2 cellular contexts compared by ENCODE assay signal in the genomic region with DNA sequence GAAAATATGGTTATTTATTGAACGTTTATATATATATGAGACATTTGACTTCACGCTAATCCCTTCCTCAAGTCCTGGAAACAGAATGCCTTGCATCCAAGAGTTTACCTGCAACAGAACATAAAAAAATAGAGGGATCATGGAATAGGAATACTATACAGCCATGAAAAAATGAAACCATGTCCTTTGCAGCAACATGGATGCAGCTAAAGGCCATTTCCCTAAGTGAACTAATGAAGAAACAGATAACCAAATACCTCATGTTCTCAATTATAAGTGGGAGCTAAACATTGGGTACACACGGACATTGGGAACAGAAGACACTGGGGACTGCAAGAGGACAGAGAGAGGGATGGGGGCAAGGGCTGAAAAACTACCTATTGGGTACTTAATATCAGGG.
TF ChIP-seq lines count a peak whose summit lies in the region.

No MANE protein-coding gene starts in this region.

TF ChIP-seq in HepG2, 621 proteins besides CTCF, POLR2A, EP300 and RAD21:
- TF ChIP-seq ZNF878 (CRISPR knock-in tag; IDR thresholded peaks at IDR 0.05) (no peak), ZNF280D (CRISPR knock-in tag; IDR thresholded peaks at IDR 0.05) (peak; percentile 74; the same call in 1 of the 2 replicates)

TF ChIP-seq in HEK293, 187 proteins besides CTCF, POLR2A, EP300 and RAD21:
- TF ChIP-seq ZNF585B (tag by site-specific recombination; IDR thresholded peaks at IDR 0.05) = no peak
- TF ChIP-seq ZNF146 (tag by site-specific recombination; IDR thresholded peaks at IDR 0.05) = peak; percentile 39
- TF ChIP-seq ZFP41 (tag by site-specific recombination; IDR thresholded peaks at IDR 0.05; ENCODE audit: borderline replicate concordance) = no peak
